Comparison of ENCODE assay signal across 31 cellular contexts in genomic region chr7:154685564-154685901, GRCh38.
"Had no signal": no experiment of that assay in that cellular context is flagged by ENCODE, and none has a peak within 500 bp of the region (broad histone marks: within the 10 kb centered on the region; RNA-seq: fewer than 3 reads in every experiment).

No MANE protein-coding gene starts in this region.

- ATAC-seq: activated CD4-positive, alpha-beta T cell treated with anti-CD3 and anti-CD28 coated beads for 36 hours; activated CD8-positive, alpha-beta memory T cell treated with anti-CD3 and anti-CD28 coated beads, Interleukin-2, amount 10 ng/mL, durations not matched to agents 7 days and 5 days; activated CD8-positive, alpha-beta T cell treated with anti-CD3 and anti-CD28 coated beads, Interleukin-2, amount 10 ng/mL, durations not matched to agents 7 days and 5 days; activated naive CD8-positive, alpha-beta T cell treated with anti-CD3 and anti-CD28 coated beads, Interleukin-2, amount 50 U/mL, for 24 hours; foreskin keratinocyte; gastrocnemius medialis; T-helper 17 cell had no signal

- H3K36me3 ChIP-seq: adrenal gland, breast epithelium, cardiac muscle cell, esophagus muscularis mucosa, gastrocnemius medialis had no signal

- H3K27ac ChIP-seq: adrenal gland, breast epithelium, cardiac muscle cell, coronary artery, esophagus muscularis mucosa, foreskin keratinocyte, gastrocnemius medialis had no signal

- H3K4me1 ChIP-seq: adrenal gland, breast epithelium, foreskin keratinocyte, gastrocnemius medialis had no signal

- DNase-seq: activated CD4-positive, alpha-beta memory T cell treated with anti-CD3 and anti-CD28 coated beads for 36 hours; activated CD4-positive, alpha-beta T cell treated with anti-CD3 and anti-CD28 coated beads for 36 hours; activated CD4-positive, alpha-beta T cell treated with anti-CD3 and anti-CD28 coated beads, Interleukin-2, amount 10 ng/mL, durations not matched to agents 24 days and 14 days; activated CD4-positive, CD25-positive, alpha-beta regulatory T cell; activated CD4-positive, CD25-positive, alpha-beta regulatory T cell treated with anti-CD3 and anti-CD28 coated beads, Interleukin-2, amount 50 U/mL, for 72 hours; activated CD8-positive, alpha-beta memory T cell treated with anti-CD3 and anti-CD28 coated beads, Interleukin-2, amount 10 ng/mL, durations not matched to agents 7 days and 5 days; activated CD8-positive, alpha-beta memory T cell treated with anti-CD3 and anti-CD28 coated beads, Interleukin-2, amount 50 U/mL, for 4 hours; activated CD8-positive, alpha-beta T cell treated with anti-CD3 and anti-CD28 coated beads, Interleukin-2, amount 10 ng/mL, durations not matched to agents 7 days and 5 days; activated effector memory CD4-positive, alpha-beta T cell treated with anti-CD3 and anti-CD28 coated beads, Interleukin-2, amount 50 U/mL, for 16 hours; activated naive CD4-positive, alpha-beta T cell treated with anti-CD3 and anti-CD28 coated beads for 36 hours; activated naive CD8-positive, alpha-beta T cell treated with anti-CD3 and anti-CD28 coated beads for 36 hours; activated naive CD8-positive, alpha-beta T cell treated with anti-CD3 and anti-CD28 coated beads, Interleukin-2, amount 50 U/mL, for 24 hours; activated T-cell treated with anti-CD3 and anti-CD28 coated beads, Interleukin-2, amount 50 U/mL, for 1 hour; activated T-cell treated with anti-CD3 and anti-CD28 coated beads, Interleukin-2, amount 50 U/mL, for 48 hours; adrenal gland; aorta; central memory CD4-positive, alpha-beta T cell; cerebellar nuclear complex; dorsolateral prefrontal cortex; effector memory CD4-positive, alpha-beta T cell; endodermal cell; erythroblast; foreskin keratinocyte; gastrocnemius medialis; T-helper 1 cell; T-helper 17 cell; T1000 had no signal

- H3K9me3 ChIP-seq: adrenal gland, breast epithelium, esophagus muscularis mucosa, gastrocnemius medialis had no signal

- H3K4me3 ChIP-seq: adrenal gland, breast epithelium, cardiac muscle cell, coronary artery, esophagus muscularis mucosa, gastrocnemius medialis had no signal

- H3K27me3 ChIP-seq: adrenal gland, breast epithelium, cardiac muscle cell, dorsolateral prefrontal cortex, esophagus muscularis mucosa, foreskin keratinocyte, gastrocnemius medialis had no signal
